In genomic region chr15:58469432-58470353, GRCh38 we compare ENCODE assay signal across 8 cellular contexts. TPM values are rescaled to one million over a fixed set of nuclear protein-coding genes. Genes with fewer than 3 reads are reported as not detected.
DNase-seq lines count a peak whose midpoint lies in the region; ATAC-seq and TF ChIP-seq lines count a peak whose summit lies in the region.

No MANE protein-coding gene starts in this region.

- H3K27me3 Mint-ChIP-seq in activated naive CD8-positive, alpha-beta T cell treated with anti-CD3 and anti-CD28 coated beads for 36 hours: no peaks in the 10 kb centered on the region

- H3K36me3 ChIP-seq in vagina (no peaks in the 10 kb centered on the region), aorta (ENCODE audit: control insufficient read depth in 1 of 2, insufficient read depth in 2 of 2, low read length in 1 of 2) (no peaks in the 10 kb centered on the region)

- peak overlapping the region; percentile 18 for H3K4me3 Mint-ChIP-seq in activated naive CD8-positive, alpha-beta T cell treated with anti-CD3 and anti-CD28 coated beads for 36 hours

- 60 to 61% methylated on average over 11 of the region's 11 CpGs for WGBS in aorta, 2 donors

- TF ChIP-seq POLR2A in vagina (IDR thresholded peaks at IDR 0.05): no peak

- H3K4me1 Mint-ChIP-seq in activated naive CD8-positive, alpha-beta T cell treated with anti-CD3 and anti-CD28 coated beads for 36 hours: peaks cover 80% of the 10 kb centered on the region

- DNase-seq in stimulated activated CD4-positive, alpha-beta T cell treated with anti-CD3 and anti-CD28 coated beads, Interleukin-15, amount 100 ng/mL, for 24 hours: peak; percentile 47
- no peak for DNase-seq in stimulated activated CD4-positive, alpha-beta T cell treated with anti-CD3 and anti-CD28 coated beads, Interleukin-4, amount 100 ng/mL, for 4 hours
- no peak for DNase-seq in activated naive CD8-positive, alpha-beta T cell treated with anti-CD3 and anti-CD28 coated beads for 36 hours
- DNase-seq in islet precursor cell: peak; percentile 95
- no peak for DNase-seq in vagina (ENCODE audit: extremely low spot score in 2 of 2)
- no peak for DNase-seq in aorta

- intact Hi-C loops in vagina (cut with DNase I): no loop called here
- intact Hi-C loops in aorta (cut with DNase I): no loop called here

- H3K9me3 ChIP-seq in vagina: no peaks in the 10 kb centered on the region
- no peaks in the 10 kb centered on the region for H3K9me3 ChIP-seq in aorta (ENCODE audit: control insufficient read depth, low read length)

- peak overlapping the region; percentile 38 for H3K27ac Mint-ChIP-seq in activated naive CD8-positive, alpha-beta T cell treated with anti-CD3 and anti-CD28 coated beads for 36 hours

- ATAC-seq in HG03354 (IDR thresholded peaks at IDR 0.05; ENCODE audit: poor library complexity, severe bottlenecking, unreplicated experiment): no peak
- no peak for ATAC-seq in aorta (ENCODE audit: low FRiP score)
- no peak for ATAC-seq in GM21528 (IDR thresholded peaks at IDR 0.05; ENCODE audit: low FRiP score, unreplicated experiment)

- no peak overlapping the region for H3K27ac ChIP-seq in vagina
- peak overlapping the region in 1 of 2 donors; percentile 38 for H3K27ac ChIP-seq in aorta (ENCODE audit: low read depth in 1 of 2, low read length in 2 of 2)

- peaks cover 41% of the 10 kb centered on the region for H3K36me3 Mint-ChIP-seq in activated naive CD8-positive, alpha-beta T cell treated with anti-CD3 and anti-CD28 coated beads for 36 hours

- H3K4me1 ChIP-seq in vagina (peaks cover 17% of the 10 kb centered on the region), aorta (ENCODE audit: control insufficient read depth in 1 of 2, insufficient read depth in 2 of 2, low read length in 2 of 2) (no peaks in the 10 kb centered on the region)

- TF ChIP-seq CTCF in vagina (IDR thresholded peaks at IDR 0.05): no peak

- no peak overlapping the region for H3K4me3 ChIP-seq in vagina
- no peak overlapping the region for H3K4me3 ChIP-seq in aorta (ENCODE audit: low read length in 2 of 2)

- H3K27me3 ChIP-seq in vagina (no peaks in the 10 kb centered on the region), aorta (ENCODE audit: control insufficient read depth in 1 of 2, insufficient read depth in 2 of 2, low read length in 1 of 2) (no peaks in the 10 kb centered on the region)

- H3K9me3 Mint-ChIP-seq in activated naive CD8-positive, alpha-beta T cell treated with anti-CD3 and anti-CD28 coated beads for 36 hours: peaks cover 8% of the 10 kb centered on the region

RNA-seq across cellular contexts. Expression of gene LIPC, which starts 37.9 kb away (rescaled TPM):
- 1 to 10 TPM; 1.5 to 1.8 TPM for total RNA-seq in activated naive CD8-positive, alpha-beta T cell treated with anti-CD3 and anti-CD28 coated beads for 36 hours
- total RNA-seq in vagina (not detected), aorta (under 1 TPM; 0.52 to 0.93 TPM)
- under 1 TPM in 1 of 2 donors, not detected in 1; 0.38 TPM for polyA plus RNA-seq in aorta

Comparison
In these comparisons a context has a peak if more than half of its experiments do, and no peak if none do; other contexts are left out.
1. DNase-seq: peak in stimulated activated CD4-positive, alpha-beta T cell treated with anti-CD3 and anti-CD28 coated beads, Interleukin-15, amount 100 ng/mL, for 24 hours (single experiment) and islet precursor cell (single experiment); none in stimulated activated CD4-positive, alpha-beta T cell treated with anti-CD3 and anti-CD28 coated beads, Interleukin-4, amount 100 ng/mL, for 4 hours (0 of 2), activated naive CD8-positive, alpha-beta T cell treated with anti-CD3 and anti-CD28 coated beads for 36 hours (single experiment), vagina (0 of 2) and aorta (0 of 2).